Comparison of ENCODE assay signal across 8 cellular contexts in genomic region chr22:40385041-40385782, GRCh38. TPM values are rescaled to one million over a fixed set of nuclear protein-coding genes. Genes with fewer than 3 reads are reported as not detected.
DNase-seq lines count a peak whose midpoint lies in the region; ATAC-seq, FAIRE-seq and TF ChIP-seq lines count a peak whose summit lies in the region.

No MANE protein-coding gene starts in this region.

- intact Hi-C loops in pancreas (cut with DNase I) = no loop called here

- peaks cover 10% of the 10 kb centered on the region for H3K4me1 ChIP-seq in astrocyte (ENCODE audit: insufficient read depth, low read length)
- peaks cover 29 to 48% (median 34%) of the 10 kb centered on the region in 3 donors for H3K4me1 ChIP-seq in pancreas

- no peak overlapping the region for H2AFZ ChIP-seq in astrocyte (ENCODE audit: low read depth, low read length)

- H3K27ac ChIP-seq in astrocyte (ENCODE audit: low read depth, low read length) = no peak overlapping the region
- peak overlapping the region; percentile 27 to 80 (median 48) for H3K27ac ChIP-seq in pancreas

- ATAC-seq in pancreas = peak; percentile 5 to 47 (median 8)
- no peak for ATAC-seq in HG02763 (IDR thresholded peaks at IDR 0.05; ENCODE audit: unreplicated experiment)
- ATAC-seq in HG03139 (IDR thresholded peaks at IDR 0.05; ENCODE audit: unreplicated experiment) = no peak

- peaks cover 72% of the 10 kb centered on the region for H4K20me1 ChIP-seq in astrocyte (ENCODE audit: insufficient read depth, low read length)

- H3K4me1 Mint-ChIP-seq in astrocyte (ENCODE audit: low read depth, unreplicated experiment) = peaks cover 25% of the 10 kb centered on the region

- H3K79me2 ChIP-seq in astrocyte (ENCODE audit: insufficient read depth, low read length) = peaks cover 74% of the 10 kb centered on the region

- H3K27me3 ChIP-seq in astrocyte (ENCODE audit: insufficient read depth, low read length) = no peaks in the 10 kb centered on the region
- no peaks in the 10 kb centered on the region for H3K27me3 ChIP-seq in pancreas

- no peak overlapping the region for H3K4me2 ChIP-seq in astrocyte (ENCODE audit: low read length)

- H3K9me3 ChIP-seq in astrocyte (ENCODE audit: insufficient read depth, low read depth, low read length) (no peaks in the 10 kb centered on the region), pancreas (no peaks in the 10 kb centered on the region)

- no peak overlapping the region for H3K9ac ChIP-seq in astrocyte (ENCODE audit: low read length)

- no peak overlapping the region for H3K4me3 Mint-ChIP-seq in astrocyte (ENCODE audit: unreplicated experiment)

- POLR2A ChIA-PET in HEK293T (lab: Yijun Ruan, JAX) = interaction anchor here (1.1 to 1.4 kb wide), 2 partner anchors 15 to 24 kb away, joined by 3 read pairs; partner anchors contain the start of gene SGSM3

- peaks cover 6% of the 10 kb centered on the region for H3K36me3 Mint-ChIP-seq in astrocyte (ENCODE audit: low read depth, unreplicated experiment)

- CTCF ChIA-PET in HEK293T (lab: Yijun Ruan, JAX) = no interaction called here

- peak; percentile 68 for DNase-seq in NAMALWA (ENCODE audit: low spot score)
- no peak for DNase-seq in astrocyte (ENCODE audit: low read depth)
- DNase-seq in pancreas = no peak
- DNase-seq in HEK293T (ENCODE audit: extremely low spot score) = no peak
- DNase-seq in NCI-H187 (lab: John Stamatoyannopoulos, UW) = no peak

- WGBS in pancreas, 2 donors = 30 to 36% methylated on average over 10 of the region's 10 CpGs

- H3K27ac Mint-ChIP-seq in astrocyte (ENCODE audit: unreplicated experiment) = peak overlapping the region; percentile 51

- TF ChIP-seq CTCF in GM12875 (IDR thresholded peaks at IDR 0.05; ENCODE audit: borderline replicate concordance, insufficient read depth, low read depth, low read length) (no peak), astrocyte (IDR thresholded peaks at IDR 0.05; ENCODE audit: insufficient read depth, low read depth, low read length) (no peak), pancreas (IDR thresholded peaks at IDR 0.05) (no peak)

- no peaks in the 10 kb centered on the region for H3K27me3 Mint-ChIP-seq in astrocyte (ENCODE audit: low read depth, unreplicated experiment)

- H3K36me3 ChIP-seq in astrocyte (ENCODE audit: insufficient read depth, low read length) = no peaks in the 10 kb centered on the region
- H3K36me3 ChIP-seq in pancreas = no peaks in the 10 kb centered on the region

- no peaks in the 10 kb centered on the region for H3K9me3 Mint-ChIP-seq in astrocyte (ENCODE audit: unreplicated experiment)

- H3K4me3 ChIP-seq in GM12875 (ENCODE audit: low read depth, low read length) (peak overlapping the region; percentile 31), astrocyte (ENCODE audit: insufficient read depth, low read depth, low read length) (no peak overlapping the region), pancreas (peak overlapping the region in 1 of 4 donors; percentile 1)

- FAIRE-seq in astrocyte (lab: Jason Lieb, UNC) (no peak), pancreas (lab: Jason Lieb, UNC) (no peak)

TF ChIP-seq in HEK293T, 16 proteins besides CTCF, POLR2A, EP300 and RAD21:
- TF ChIP-seq ARNT (IDR thresholded peaks at IDR 0.05) (no peak), FOXK2 (IDR thresholded peaks at IDR 0.05) (no peak), L3MBTL2 (conservative IDR thresholded peaks at IDR 0.05) (no peak), TARDBP (IDR thresholded peaks at IDR 0.05) (no peak)
TF ChIP-seq in HEK293T: peak in this region for 0.

RNA-seq across cellular contexts. Expression of gene SGSM3, which starts 14.8 kb away (rescaled TPM):
- total RNA-seq in astrocyte (69.5 and 70.9 TPM in 2 replicates), pancreas (10 to 100 TPM; 57.1 to 94.0 (median 66.7) TPM)
- 100 to 1,000 TPM; 191 to 215 TPM for polyA plus RNA-seq in pancreas

RNA-seq across cellular contexts. Expression of gene ADSL, which starts 38.9 kb away (rescaled TPM):
- total RNA-seq in astrocyte (70.1 and 83.4 TPM in 2 replicates), pancreas (10 to 100 TPM; 18.9 to 35.7 (median 25.1) TPM)
- polyA plus RNA-seq in pancreas = 10 to 100 TPM; 23.6 to 31.5 TPM

Comparison
In these comparisons a context has a peak if more than half of its experiments do, and no peak if none do; other contexts are left out.
1. ATAC-seq: peak in pancreas (4 of 4); none in HG02763 (single experiment) and HG03139 (single experiment).